ENCODE assay signal across 8 cellular contexts in genomic region chr2:24124003-24124585, GRCh38. TPM values are rescaled to one million over a fixed set of nuclear protein-coding genes. Genes with fewer than 3 reads are reported as not detected.
DNase-seq lines count a peak whose midpoint lies in the region; ATAC-seq and TF ChIP-seq lines count a peak whose summit lies in the region.

No MANE protein-coding gene starts in this region.

- intact Hi-C loops in dendritic cell treated with granulocyte-macrophage colony-stimulating factor and Interleukin-4, amounts not matched to agents 40 ng/mL and 50 ng/mL, for 4 days (cut with micrococcal nuclease) = loop anchor here (5.0 kb wide), 1 partner anchor 38 kb away; no protein-coding TSS in a partner anchor
- intact Hi-C loops in naive thymus-derived CD4-positive, alpha-beta T cell (cut with micrococcal nuclease) = loop anchor here in 1 of 2 donors (5.0 kb wide), 1 partner anchor 77 kb away; the partner anchor contains the start of genes FKBP1B and WDCP

- peaks cover 0 to 5% of the 10 kb centered on the region in 2 donors for H3K4me1 ChIP-seq in naive thymus-derived CD4-positive, alpha-beta T cell (ENCODE audit: control insufficient read depth in 2 of 2, insufficient read depth in 2 of 2, low read length in 2 of 2)

- H3K27me3 ChIP-seq in naive thymus-derived CD4-positive, alpha-beta T cell (ENCODE audit: control insufficient read depth in 2 of 2, insufficient read depth in 2 of 2, low read length in 2 of 2) = no peaks in the 10 kb centered on the region

- CTCF ChIA-PET in naive thymus-derived CD4-positive, alpha-beta T cell (lab: Charles Lee) = interaction anchor here (0.6 kb wide), 1 partner anchor 23 kb away, joined by 3 read pairs; no protein-coding TSS in a partner anchor

- no peak for TF ChIP-seq CTCF in HFF-Myc (IDR thresholded peaks at IDR 0.05; ENCODE audit: low read depth, low read length, missing control alignments)

- H3K27ac Mint-ChIP-seq in dendritic cell treated with granulocyte-macrophage colony-stimulating factor and Interleukin-4, amounts not matched to agents 40 ng/mL and 50 ng/mL, for 4 days = peak overlapping the region; percentile 89
- peak overlapping the region in 8 of 9 donors; percentile 36 to 79 (median 62) for H3K27ac Mint-ChIP-seq in naive thymus-derived CD4-positive, alpha-beta T cell

- no peaks in the 10 kb centered on the region for H3K9me3 ChIP-seq in naive thymus-derived CD4-positive, alpha-beta T cell (ENCODE audit: control insufficient read depth in 2 of 3, low read length in 3 of 3)

- H3K27me3 Mint-ChIP-seq in dendritic cell treated with granulocyte-macrophage colony-stimulating factor and Interleukin-4, amounts not matched to agents 40 ng/mL and 50 ng/mL, for 4 days = no peaks in the 10 kb centered on the region
- H3K27me3 Mint-ChIP-seq in naive thymus-derived CD4-positive, alpha-beta T cell = peaks cover 0 to 2% (median 0%) of the 10 kb centered on the region in 5 donors

- H3K9me3 Mint-ChIP-seq in dendritic cell treated with granulocyte-macrophage colony-stimulating factor and Interleukin-4, amounts not matched to agents 40 ng/mL and 50 ng/mL, for 4 days = no peaks in the 10 kb centered on the region
- no peaks in the 10 kb centered on the region for H3K9me3 Mint-ChIP-seq in naive thymus-derived CD4-positive, alpha-beta T cell

- H3K36me3 ChIP-seq in naive thymus-derived CD4-positive, alpha-beta T cell (ENCODE audit: control insufficient read depth in 2 of 3, insufficient read depth in 3 of 3, low read length in 3 of 3) = no peaks in the 10 kb centered on the region

- no peak for ATAC-seq in naive thymus-derived CD4-positive, alpha-beta T cell
- no peak for ATAC-seq in GM19397 (IDR thresholded peaks at IDR 0.05; ENCODE audit: unreplicated experiment)

- H3K36me3 Mint-ChIP-seq in dendritic cell treated with granulocyte-macrophage colony-stimulating factor and Interleukin-4, amounts not matched to agents 40 ng/mL and 50 ng/mL, for 4 days (ENCODE audit: low read depth) = peaks cover 12% of the 10 kb centered on the region
- peaks cover 0 to 12% (median 8%) of the 10 kb centered on the region in 5 donors for H3K36me3 Mint-ChIP-seq in naive thymus-derived CD4-positive, alpha-beta T cell

- peaks cover 7% of the 10 kb centered on the region for H3K4me1 Mint-ChIP-seq in dendritic cell treated with granulocyte-macrophage colony-stimulating factor and Interleukin-4, amounts not matched to agents 40 ng/mL and 50 ng/mL, for 4 days (ENCODE audit: low read depth)
- peaks cover 10 to 16% (median 15%) of the 10 kb centered on the region in 7 donors for H3K4me1 Mint-ChIP-seq in naive thymus-derived CD4-positive, alpha-beta T cell

- peak overlapping the region; percentile 61 for H3K4me3 ChIP-seq in HFF-Myc (replicated peaks; ENCODE audit: low read depth, low read length)
- H3K4me3 ChIP-seq in naive thymus-derived CD4-positive, alpha-beta T cell (ENCODE audit: low read length) = peak overlapping the region; percentile 56

- DNase-seq in NCI-H2029 treated with DMSO at 0.1 percent for 48 hours (lab: John Stamatoyannopoulos, UW) = peak; percentile 39
- no peak for DNase-seq in NCI-H2029 (lab: John Stamatoyannopoulos, UW)
- no peak for DNase-seq in HFF-Myc (ENCODE audit: extremely low read depth, low read depth)
- peak; percentile 83 for DNase-seq in NCI-H345 treated with DMSO at 0.1 percent for 48 hours (lab: John Stamatoyannopoulos, UW; ENCODE audit: unreplicated experiment)
- DNase-seq in naive thymus-derived CD4-positive, alpha-beta T cell = peak in 1 of 9 donors; percentile 22
- no peak for DNase-seq in NCI-H187 (lab: John Stamatoyannopoulos, UW)

- H3K4me3 Mint-ChIP-seq in dendritic cell treated with granulocyte-macrophage colony-stimulating factor and Interleukin-4, amounts not matched to agents 40 ng/mL and 50 ng/mL, for 4 days = peak overlapping the region; percentile 82
- peak overlapping the region; percentile 74 to 86 (median 80) for H3K4me3 Mint-ChIP-seq in naive thymus-derived CD4-positive, alpha-beta T cell

- H3K27ac ChIP-seq in naive thymus-derived CD4-positive, alpha-beta T cell (ENCODE audit: low read depth, low read length) = peak overlapping the region; percentile 49

- POLR2A ChIA-PET in naive thymus-derived CD4-positive, alpha-beta T cell (lab: Charles Lee) = no interaction called here

RNA-seq across cellular contexts. Expression of gene FAM228B, which starts 0.8 kb away (rescaled TPM):
- 10 to 100 TPM in 4 of 5 experiments, 1 to 10 TPM in 1; 7.8 to 27.5 (median 24.8) TPM for total RNA-seq in naive thymus-derived CD4-positive, alpha-beta T cell
- polyA plus RNA-seq in naive thymus-derived CD4-positive, alpha-beta T cell = 1 to 10 TPM; 5.2 to 9.5 TPM

RNA-seq across cellular contexts. Expression of gene PFN4, which starts 1.0 kb away (rescaled TPM):
- not detected for total RNA-seq in naive thymus-derived CD4-positive, alpha-beta T cell
- not detected for polyA plus RNA-seq in naive thymus-derived CD4-positive, alpha-beta T cell

RNA-seq across cellular contexts. Expression of gene TP53I3, which starts 39.5 kb away (rescaled TPM):
- total RNA-seq in naive thymus-derived CD4-positive, alpha-beta T cell = 1 to 10 TPM in 3 of 5 experiments, under 1 TPM in 2; 0.49 to 5.0 (median 1.7) TPM
- polyA plus RNA-seq in naive thymus-derived CD4-positive, alpha-beta T cell = under 1 TPM in 1 of 2 donors, not detected in 1; 0.24 TPM

RNA-seq across cellular contexts. Expression of gene SF3B6, which starts 48.0 kb away (rescaled TPM):
- 100 to 1,000 TPM in 1 of 5 experiments, 10 to 100 TPM in 4; 42.4 to 100 (median 49.7) TPM for total RNA-seq in naive thymus-derived CD4-positive, alpha-beta T cell
- 100 to 1,000 TPM; 114 to 231 TPM for polyA plus RNA-seq in naive thymus-derived CD4-positive, alpha-beta T cell

RNA-seq across cellular contexts. Expression of gene FAM228A, which starts 50.8 kb away (rescaled TPM):
- total RNA-seq in naive thymus-derived CD4-positive, alpha-beta T cell = 1 to 10 TPM in 1 of 5 experiments, under 1 TPM in 2, not detected in 2; 0.54 to 1.4 (median 0.63) TPM
- not detected for polyA plus RNA-seq in naive thymus-derived CD4-positive, alpha-beta T cell

Comparison
In these comparisons a context has a peak if more than half of its experiments do, and no peak if none do; other contexts are left out.
1. DNase-seq: peak in NCI-H2029 treated with DMSO at 0.1 percent for 48 hours (single experiment) and NCI-H345 treated with DMSO at 0.1 percent for 48 hours (single experiment); none in NCI-H2029 (single experiment), HFF-Myc (single experiment) and NCI-H187 (0 of 2).